1 cellular context compared by ENCODE assay signal in genomic region chr17:82386256-82386831, GRCh38.
TF ChIP-seq lines count a peak whose summit lies in the region.

No MANE protein-coding gene starts in this region.

TF ChIP-seq in SK-N-SH treated with all-trans-retinoic acid at 6 μM for 48 hours, 23 proteins besides CTCF, POLR2A, EP300 and RAD21:
- TF ChIP-seq POU6F1 (CRISPR knock-in tag; IDR thresholded peaks at IDR 0.05; ENCODE audit: borderline replicate concordance, low read depth) (no peak), ZNF70 (CRISPR knock-in tag; IDR thresholded peaks at IDR 0.05) (peak; percentile 86)
